Comparison of ENCODE assay signal across 23 cellular contexts in genomic region chr2:207901847-207902246, GRCh38.
DNase-seq lines count a peak whose midpoint lies in the region; ATAC-seq and TF ChIP-seq lines count a peak whose summit lies in the region.
"Had no signal": no experiment of that assay in that cellular context is flagged by ENCODE, and none has a peak within 500 bp of the region (broad histone marks: within the 10 kb centered on the region; RNA-seq: fewer than 3 reads in every experiment).

No MANE protein-coding gene starts in this region.

- no peak overlapping the region for H3K4ac ChIP-seq in neuronal stem cell (ENCODE audit: low read length)

- H3K23ac ChIP-seq in neuronal stem cell (ENCODE audit: low read depth, low read length, poor library complexity): no peak overlapping the region

- no peak overlapping the region for H3K4me2 ChIP-seq in neuronal stem cell (ENCODE audit: insufficient read depth, low read length, poor library complexity, severe bottlenecking)
- H3K4me2 ChIP-seq: PC-9 had no signal

- H3K18ac ChIP-seq in neuronal stem cell (ENCODE audit: low read length): no peak overlapping the region

- H2BK15ac ChIP-seq in neuronal stem cell (ENCODE audit: low read length): no peak overlapping the region

- ATAC-seq in HG03095 (IDR thresholded peaks at IDR 0.05; ENCODE audit: unreplicated experiment): no peak
- ATAC-seq: HCT116, Right ventricle myocardium inferior had no signal

- H3K4me1 ChIP-seq in iPS-20b (ENCODE audit: insufficient read depth, low read length) (peaks cover 25% of the 10 kb centered on the region), neuronal stem cell (ENCODE audit: control insufficient read depth in 2 of 2, insufficient read depth in 1 of 2, low read depth in 1 of 2, low read length in 2 of 2) (peaks cover 38 to 47% of the 10 kb centered on the region in 2 donors)
- H3K4me1 ChIP-seq: SJCRH30 had no signal

- no peak overlapping the region for H2AK5ac ChIP-seq in neuronal stem cell (ENCODE audit: low read depth, low read length)

- H3K27me3 ChIP-seq in iPS-20b (ENCODE audit: insufficient read depth, low read length) (no peaks in the 10 kb centered on the region; the same call in 1 of the 2 replicates), neuronal stem cell (ENCODE audit: control insufficient read depth in 3 of 3, insufficient read depth in 3 of 3, low read depth in 1 of 3, low read length in 3 of 3) (no peaks in the 10 kb centered on the region)
- H3K27me3 ChIP-seq: BE2C, SJCRH30 had no signal

- H4K91ac ChIP-seq in neuronal stem cell (ENCODE audit: low read depth, low read length, poor library complexity): no peak overlapping the region

- H2BK120ac ChIP-seq in neuronal stem cell (ENCODE audit: low read depth, low read length): no peak overlapping the region

- H3K27ac ChIP-seq in iPS-20b (ENCODE audit: low read length): peak overlapping the region; percentile 19
- peak overlapping the region; percentile 96 for H3K27ac ChIP-seq in neuronal stem cell (replicated peaks; ENCODE audit: low read length)
- H3K27ac ChIP-seq: HL-60, PC-9, SJCRH30 had no signal

- peak overlapping the region; percentile 19 for H2AFZ ChIP-seq in neuronal stem cell (ENCODE audit: low read length)
- H2AFZ ChIP-seq: PC-9 had no signal

- no peaks in the 10 kb centered on the region for H3K79me1 ChIP-seq in neuronal stem cell (ENCODE audit: low read depth, low read length)

- H2BK12ac ChIP-seq in neuronal stem cell (ENCODE audit: low read length): no peak overlapping the region

- no peaks in the 10 kb centered on the region for H3K9me3 ChIP-seq in iPS-20b (ENCODE audit: insufficient read depth, low read depth, low read length)
- peaks cover 0 to 3% of the 10 kb centered on the region in 2 donors for H3K9me3 ChIP-seq in neuronal stem cell (replicated peaks in 1 of 2; ENCODE audit: control insufficient read depth in 2 of 2, insufficient read depth in 1 of 2, low read depth in 1 of 2, low read length in 2 of 2)
- H3K9me3 ChIP-seq: BE2C, SJCRH30 had no signal

- no peak overlapping the region for H2BK5ac ChIP-seq in neuronal stem cell (ENCODE audit: low read length)

- TF ChIP-seq CTCF in GM13977 (IDR thresholded peaks at IDR 0.05; ENCODE audit: extremely low read depth, insufficient read depth, missing control alignments): no peak

- H3K36me3 ChIP-seq in iPS-20b (ENCODE audit: insufficient read depth, low read depth, low read length) (no peaks in the 10 kb centered on the region), neuronal stem cell (replicated peaks in 1 of 2; ENCODE audit: control insufficient read depth in 2 of 2, insufficient read depth in 2 of 2, low read length in 2 of 2) (no peaks in the 10 kb centered on the region)
- H3K36me3 ChIP-seq: BE2C, SJCRH30 had no signal

- H3K14ac ChIP-seq in neuronal stem cell (ENCODE audit: low read length): no peak overlapping the region

- H4K8ac ChIP-seq in neuronal stem cell (ENCODE audit: low read depth, low read length): no peak overlapping the region

- peak; percentile 29 for DNase-seq in NCI-H82 (lab: John Stamatoyannopoulos, UW)
- no peak for DNase-seq in NCI-H82 treated with DMSO at 0.1 percent for 48 hours (lab: John Stamatoyannopoulos, UW; ENCODE audit: unreplicated experiment)
- DNase-seq in neuronal stem cell (ENCODE audit: low spot score): peak; percentile 95
- no peak for DNase-seq in stimulated activated CD4-positive, alpha-beta T cell treated with anti-CD3 and anti-CD28 coated beads, Interleukin-12 subunit alpha, Interleukin-12 subunit beta, amount 100 ng/mL, for 4 hours
- DNase-seq in GM13977 (ENCODE audit: low spot score): no peak
- DNase-seq: 8988T; ACHN; BE2C; CD8-positive, alpha-beta memory T cell; GF-D8; NCI-H1092; NCI-H1436 treated with DMSO at 0.1 percent for 48 hours; NCI-H187 treated with DMSO at 0.1 percent for 48 hours; NCI-H446; NCI-H524 treated with DMSO at 0.1 percent for 48 hours; NCI-H774; PC-9; SJCRH30 had no signal

- H3K9ac ChIP-seq in iPS-20b (ENCODE audit: low read depth, low read length) (no peak overlapping the region), neuronal stem cell (ENCODE audit: low read depth, low read length, poor library complexity) (no peak overlapping the region)

- no CpG with 5 or more reads among the region's 10 CpGs for WGBS in neuronal stem cell (ENCODE audit: extremely low coverage in 2 of 2, insufficient read length in 2 of 2, insufficient replicate concordance in 1 of 2), 2 donors

- in situ Hi-C loops in GM13977 (cut with MboI; ENCODE audit: low pct_unique_long_range_greater_than_20kb, low sequenced_read_pairs, unreplicated experiment): no loop called here

- H3K4me3 ChIP-seq in iPS-20b (ENCODE audit: low read length) (no peak overlapping the region), neuronal stem cell (ENCODE audit: low read length in 2 of 2) (no peak overlapping the region)
- H3K4me3 ChIP-seq: PC-9, SJCRH30 had no signal

Comparison
In these comparisons a context has a peak if more than half of its experiments do, and no peak if none do; other contexts are left out.
1. DNase-seq: peak in NCI-H82 (single experiment) and neuronal stem cell (single experiment); none in NCI-H82 treated with DMSO at 0.1 percent for 48 hours (single experiment), stimulated activated CD4-positive, alpha-beta T cell treated with anti-CD3 and anti-CD28 coated beads, Interleukin-12 subunit alpha, Interleukin-12 subunit beta, amount 100 ng/mL, for 4 hours (single experiment) and GM13977 (single experiment).